ENCODE assay signal across 2 cellular contexts in genomic region chr7:128080169-128080568, GRCh38.
TF ChIP-seq lines count a peak whose summit lies in the region.

No MANE protein-coding gene starts in this region.

TF ChIP-seq in HepG2, 621 proteins besides CTCF, POLR2A, EP300 and RAD21:
- TF ChIP-seq RBM22 (optimal IDR thresholded peaks at IDR 0.05; ENCODE audit: low read length) (peak; percentile 41), HES4 (CRISPR knock-in tag; IDR thresholded peaks at IDR 0.05; ENCODE audit: borderline replicate concordance) (no peak), ARID2 (CRISPR knock-in tag; IDR thresholded peaks at IDR 0.05; ENCODE audit: borderline replicate concordance) (no peak)

TF ChIP-seq in K562, 482 proteins besides CTCF, POLR2A, EP300 and RAD21:
- TF ChIP-seq POLR2G (IDR thresholded peaks at IDR 0.05; ENCODE audit: low read depth, low read length) (peak; percentile 32; the same call in 1 of the 2 replicates), TAF1 (IDR thresholded peaks at IDR 0.05; ENCODE audit: control insufficient read depth, extremely low read depth, insufficient read depth, low read length, severe bottlenecking) (no peak), RBM22 (IDR thresholded peaks at IDR 0.05; ENCODE audit: low read depth, low read length, poor library complexity, severe bottlenecking) (peak; percentile 73)
